ENCODE assay signal across 8 cellular contexts in genomic region chr3:142828703-142829304, GRCh38.
DNase-seq lines count a peak whose midpoint lies in the region; TF ChIP-seq lines count a peak whose summit lies in the region.

No MANE protein-coding gene starts in this region.

- no peak overlapping the region for H3K4me2 ChIP-seq in KMS-11
- no peak overlapping the region for H3K4me2 ChIP-seq in neural progenitor cell

- H3K4me3 ChIP-seq in KMS-11 (IDR thresholded peaks at IDR 0.05; ENCODE audit: insufficient read depth, low read depth, low read length) = no peak overlapping the region
- H3K4me3 ChIP-seq in neural progenitor cell = no peak overlapping the region
- no peak overlapping the region for H3K4me3 ChIP-seq in tibial artery

- peaks cover 18% of the 10 kb centered on the region for H3K27me3 Mint-ChIP-seq in activated T-cell treated with anti-CD3 and anti-CD28 coated beads, Interleukin-2, amount 50 U/mL, for 24 hours
- peaks cover 3% of the 10 kb centered on the region for H3K27me3 Mint-ChIP-seq in neural progenitor cell (ENCODE audit: insufficient read depth, low read depth)

- H3K27ac ChIP-seq in KMS-11 (no peak overlapping the region), neural progenitor cell (no peak overlapping the region), tibial artery (no peak overlapping the region)

- TF ChIP-seq CTCF in KMS-11 (conservative IDR thresholded peaks at IDR 0.05; ENCODE audit: low read depth, low read length) (peak; percentile 90), neural progenitor cell (IDR thresholded peaks at IDR 0.05) (peak; percentile 94), tibial artery (IDR thresholded peaks at IDR 0.05) (peak; percentile 67 to 75)

- H2AFZ ChIP-seq in KMS-11 (ENCODE audit: low read depth) (peak overlapping the region; percentile 42; the same call in 1 of the 2 replicates), neural progenitor cell (replicated peaks) (peak overlapping the region; percentile 46)

- no peaks in the 10 kb centered on the region for H3K9me3 ChIP-seq in neural progenitor cell (ENCODE audit: low read depth)
- no peaks in the 10 kb centered on the region for H3K9me3 ChIP-seq in tibial artery

- no peaks in the 10 kb centered on the region for H3K4me1 Mint-ChIP-seq in activated T-cell treated with anti-CD3 and anti-CD28 coated beads, Interleukin-2, amount 50 U/mL, for 24 hours (ENCODE audit: low read depth)
- peaks cover under 1% of the 10 kb centered on the region for H3K4me1 Mint-ChIP-seq in neural progenitor cell

- H4K20me1 ChIP-seq in KMS-11 (ENCODE audit: insufficient read depth) = no peaks in the 10 kb centered on the region
- no peaks in the 10 kb centered on the region for H4K20me1 ChIP-seq in neural progenitor cell (ENCODE audit: low read depth)

- H3K36me3 Mint-ChIP-seq in activated T-cell treated with anti-CD3 and anti-CD28 coated beads, Interleukin-2, amount 50 U/mL, for 24 hours (ENCODE audit: low read depth) = no peaks in the 10 kb centered on the region
- no peaks in the 10 kb centered on the region for H3K36me3 Mint-ChIP-seq in neural progenitor cell

- H3K4me1 ChIP-seq in KMS-11 (ENCODE audit: low read depth, poor library complexity, severe bottlenecking) (no peaks in the 10 kb centered on the region), neural progenitor cell (peaks cover 2% of the 10 kb centered on the region), tibial artery (no peaks in the 10 kb centered on the region)

- DNase-seq in GDM1 (lab: John Stamatoyannopoulos, UW) (peak; percentile 62), GOT3 (lab: John Stamatoyannopoulos, UW) (peak; percentile 54), OCI-M2 (lab: John Stamatoyannopoulos, UW; ENCODE audit: unreplicated experiment) (peak; percentile 57), fibroblast of peridontal ligament (ENCODE audit: extremely low read depth) (peak; percentile 81), neural progenitor cell (ENCODE audit: low spot score) (peak; percentile 85), tibial artery (peak; percentile 81 to 85)
- DNase-seq in activated T-cell treated with anti-CD3 and anti-CD28 coated beads, Interleukin-2, amount 50 U/mL, for 24 hours = peak; percentile 72

- H3K9me3 Mint-ChIP-seq in activated T-cell treated with anti-CD3 and anti-CD28 coated beads, Interleukin-2, amount 50 U/mL, for 24 hours = no peaks in the 10 kb centered on the region
- no peaks in the 10 kb centered on the region for H3K9me3 Mint-ChIP-seq in neural progenitor cell

- H3K27ac Mint-ChIP-seq in activated T-cell treated with anti-CD3 and anti-CD28 coated beads, Interleukin-2, amount 50 U/mL, for 24 hours = no peak overlapping the region
- no peak overlapping the region for H3K27ac Mint-ChIP-seq in neural progenitor cell

- no peaks in the 10 kb centered on the region for H3K79me2 ChIP-seq in KMS-11 (ENCODE audit: insufficient read depth, low read depth)
- no peaks in the 10 kb centered on the region for H3K79me2 ChIP-seq in neural progenitor cell (ENCODE audit: low read depth)

- no peaks in the 10 kb centered on the region for H3F3A ChIP-seq in neural progenitor cell (ENCODE audit: low read depth)

- H3K9ac ChIP-seq in KMS-11 = no peak overlapping the region
- no peak overlapping the region for H3K9ac ChIP-seq in neural progenitor cell

- intact Hi-C loops in tibial artery (cut with DNase I; ENCODE audit: low total_unique reads) = loop anchor here (5.0 kb wide), 1 partner anchor 153 kb away; no protein-coding TSS in a partner anchor

- no peak overlapping the region for H3K4me3 Mint-ChIP-seq in activated T-cell treated with anti-CD3 and anti-CD28 coated beads, Interleukin-2, amount 50 U/mL, for 24 hours
- no peak overlapping the region for H3K4me3 Mint-ChIP-seq in neural progenitor cell

- no peaks in the 10 kb centered on the region for H3K36me3 ChIP-seq in KMS-11 (ENCODE audit: insufficient read depth)
- no peaks in the 10 kb centered on the region for H3K36me3 ChIP-seq in neural progenitor cell
- no peaks in the 10 kb centered on the region for H3K36me3 ChIP-seq in tibial artery

- H3K27me3 ChIP-seq in KMS-11 (ENCODE audit: insufficient read depth, low read depth) = no peaks in the 10 kb centered on the region
- no peaks in the 10 kb centered on the region for H3K27me3 ChIP-seq in neural progenitor cell
- H3K27me3 ChIP-seq in tibial artery = no peaks in the 10 kb centered on the region
